Comparison of ENCODE assay signal across 20 cellular contexts in the genomic region with DNA sequence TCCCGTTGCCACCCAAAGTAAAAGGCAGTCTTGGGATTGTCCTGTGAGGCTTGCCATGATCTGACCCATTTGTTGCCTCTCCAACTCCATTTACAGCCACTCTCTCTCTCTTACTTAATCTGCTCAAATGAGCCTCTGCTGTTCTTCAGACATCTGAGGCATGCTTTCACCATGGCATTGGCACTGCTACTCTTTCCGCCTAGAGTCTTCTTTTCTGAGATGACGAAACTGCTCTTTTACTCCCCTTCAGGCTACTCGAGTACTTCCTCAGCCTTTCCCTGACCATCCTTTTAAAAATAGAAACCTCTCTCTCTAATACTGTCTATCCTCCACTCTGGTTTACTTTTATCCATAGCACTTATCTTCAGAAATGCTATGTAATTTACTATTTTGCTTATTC. TPM values are rescaled to one million over a fixed set of nuclear protein-coding genes. Genes with fewer than 3 reads are reported as not detected.
A peak's percentile ranks its signal among the peaks of the same experiment; 100 is the strongest.
DNase-seq lines count a peak whose midpoint lies in the region; ATAC-seq and TF ChIP-seq lines count a peak whose summit lies in the region.
"Had no signal": no experiment of that assay in that cellular context is flagged by ENCODE, and none has a peak within 500 bp of the region (broad histone marks: within the 10 kb centered on the region; RNA-seq: fewer than 3 reads in every experiment).

No MANE protein-coding gene starts in this region.

- peaks cover 8% of the 10 kb centered on the region for H3K4me1 Mint-ChIP-seq in MCF 10A (ENCODE audit: insufficient read depth, unreplicated experiment)
- H3K4me1 Mint-ChIP-seq: stimulated activated naive CD8-positive, alpha-beta T cell treated with anti-CD3 and anti-CD28 coated beads, Interleukin-15, amount 100 ng/mL, for 72 hours had no signal

- 46% methylated on average over 4 of the region's 4 CpGs for WGBS in mammary epithelial cell (ENCODE audit: low coverage, missing lambda C conversion rate)
- 50 to 80% (median 55%) methylated on average over 4 of the region's 4 CpGs for WGBS in psoas muscle, 3 donors
- WGBS in esophagus muscularis mucosa, result 83% methylated on average over 4 of the region's 4 CpGs

- H3K9me3 ChIP-seq in mammary epithelial cell (replicated peaks; ENCODE audit: insufficient read depth, low read length) (no peaks in the 10 kb centered on the region), psoas muscle (no peaks in the 10 kb centered on the region), esophagus muscularis mucosa (no peaks in the 10 kb centered on the region)
- H3K9me3 ChIP-seq: SJSA1 had no signal

- H3K27me3 ChIP-seq in mammary epithelial cell (ENCODE audit: insufficient read depth, low read length) (no peaks in the 10 kb centered on the region), psoas muscle (ENCODE audit: insufficient read depth in 3 of 3, low read length in 2 of 3) (no peaks in the 10 kb centered on the region), esophagus muscularis mucosa (no peaks in the 10 kb centered on the region)
- H3K27me3 ChIP-seq: SJSA1 had no signal

- POLR2A ChIA-PET in MCF 10A (lab: Yijun Ruan, JAX), result no interaction called here

- TF ChIP-seq EP300 in esophagus muscularis mucosa (IDR thresholded peaks at IDR 0.05), result no peak

- H3K36me3 ChIP-seq in mammary epithelial cell (ENCODE audit: insufficient read depth, low read length) (no peaks in the 10 kb centered on the region), psoas muscle (ENCODE audit: insufficient read depth in 1 of 2, low read depth in 1 of 2) (no peaks in the 10 kb centered on the region), esophagus muscularis mucosa (no peaks in the 10 kb centered on the region)
- H3K36me3 ChIP-seq: SJSA1 had no signal

- no peak overlapping the region for H3K27ac Mint-ChIP-seq in MCF 10A (ENCODE audit: low read depth, unreplicated experiment)
- H3K27ac Mint-ChIP-seq: endodermal cell; stimulated activated naive CD8-positive, alpha-beta T cell treated with anti-CD3 and anti-CD28 coated beads, Interleukin-15, amount 100 ng/mL, for 72 hours had no signal

- H3K4me3 ChIP-seq in mammary epithelial cell (replicated peaks in 1 of 3; ENCODE audit: insufficient read depth in 1 of 3, low read depth in 2 of 3, low read length in 3 of 3) (no peak overlapping the region), psoas muscle (no peak overlapping the region), esophagus muscularis mucosa (no peak overlapping the region)
- H3K4me3 ChIP-seq: SJSA1 had no signal

- no peaks in the 10 kb centered on the region for H3K9me3 Mint-ChIP-seq in MCF 10A (ENCODE audit: unreplicated experiment)
- H3K9me3 Mint-ChIP-seq: endodermal cell; immature natural killer cell; stimulated activated naive CD8-positive, alpha-beta T cell treated with anti-CD3 and anti-CD28 coated beads, Interleukin-15, amount 100 ng/mL, for 72 hours had no signal

- DNase-seq in MCF 10A (ENCODE audit: unreplicated experiment) (peak; percentile 53), mammary epithelial cell (no peak), SKM-1 (lab: John Stamatoyannopoulos, UW; ENCODE audit: unreplicated experiment) (peak; percentile 51), foreskin melanocyte (peak; percentile 68), psoas muscle (no peak), esophagus muscularis mucosa (ENCODE audit: extremely low spot score) (no peak), SK-N-DZ (ENCODE audit: low spot score) (no peak)
- no peak for DNase-seq in activated CD4-positive, alpha-beta T cell treated with anti-CD3 and anti-CD28 coated beads, Interleukin-2, amount 50 U/mL, for 1 hour
- DNase-seq: activated CD4-positive, alpha-beta T cell treated with anti-CD3 and anti-CD28 coated beads for 4 hours; activated CD8-positive, alpha-beta memory T cell treated with anti-CD3 and anti-CD28 coated beads, Interleukin-2, amount 50 U/mL, for 4 hours; endodermal cell; HCEC 1CT; immature natural killer cell; midbrain; NCI-H1930; NCI-H446 treated with DMSO at 0.1 percent for 48 hours; retina; stimulated activated naive CD8-positive, alpha-beta T cell treated with anti-CD3 and anti-CD28 coated beads, Interleukin-15, amount 100 ng/mL, for 72 hours had no signal

- H3K27ac ChIP-seq in mammary epithelial cell (ENCODE audit: insufficient read depth, low read depth, low read length) (no peak overlapping the region), psoas muscle (peak overlapping the region; percentile 70), esophagus muscularis mucosa (replicated peaks in 1 of 4) (no peak overlapping the region)
- H3K27ac ChIP-seq: C4-2B, SJSA1 had no signal

- peaks cover 3% of the 10 kb centered on the region for H4K20me1 ChIP-seq in mammary epithelial cell (ENCODE audit: insufficient read depth, low read length)

- CTCF ChIA-PET in MCF 10A (lab: Yijun Ruan, JAX), result interaction anchor here (0.7 kb wide), 1 partner anchor 207 kb away, joined by 3 read pairs; no protein-coding TSS in a partner anchor
- CTCF ChIA-PET in mammary epithelial cell (lab: Charles Lee; ENCODE audit: low non-redundant PET), result no interaction called here

- H3K4me1 ChIP-seq in mammary epithelial cell (ENCODE audit: insufficient read depth, low read length) (no peaks in the 10 kb centered on the region), psoas muscle (peaks cover 24% of the 10 kb centered on the region), esophagus muscularis mucosa (peaks cover 0 to 13% (median 4%) of the 10 kb centered on the region in 4 donors)
- H3K4me1 ChIP-seq: SJSA1 had no signal

- no peak overlapping the region for H3K4me2 ChIP-seq in mammary epithelial cell (ENCODE audit: insufficient read depth, low read depth, low read length)

- in situ Hi-C loops in mammary epithelial cell (cut with MboI; ENCODE audit: low sequenced_read_pairs in 2 of 2), result no loop called here

- intact Hi-C loops in MCF 10A (cut with micrococcal nuclease), result no loop called here
- intact Hi-C loops in mammary epithelial cell (cut with micrococcal nuclease), result no loop called here
- intact Hi-C loops in psoas muscle (cut with DNase I), result no loop called here
- intact Hi-C loops in esophagus muscularis mucosa (cut with DNase I), result no loop called here

- peak; percentile 92 to 98 (median 96) for ATAC-seq in psoas muscle
- ATAC-seq: stimulated activated naive CD8-positive, alpha-beta T cell treated with anti-CD3 and anti-CD28 coated beads, Interleukin-15, amount 100 ng/mL, for 72 hours had no signal

- H3K9ac ChIP-seq in mammary epithelial cell (ENCODE audit: insufficient read depth, low read length), result no peak overlapping the region

- TF ChIP-seq CTCF in MCF 10A (IDR thresholded peaks at IDR 0.05; ENCODE audit: unreplicated experiment), result no peak
- TF ChIP-seq CTCF in mammary epithelial cell (conservative IDR thresholded peaks at IDR 0.05 in 1 of 2, IDR thresholded peaks at IDR 0.05 in 1 of 2; ENCODE audit: extremely low read depth in 1 of 2, insufficient read depth in 1 of 2, low read depth in 1 of 2, low read length in 2 of 2), result no peak
- no peak for TF ChIP-seq CTCF in psoas muscle (IDR thresholded peaks at IDR 0.05)
- TF ChIP-seq CTCF in esophagus muscularis mucosa (IDR thresholded peaks at IDR 0.05), result no peak

- dilution Hi-C loops in mammary epithelial cell (cut with HindIII; ENCODE audit: low sequenced_read_pairs), result no loop called here

- H3K36me3 Mint-ChIP-seq in MCF 10A (ENCODE audit: insufficient read depth, unreplicated experiment), result no peaks in the 10 kb centered on the region

- H3K27me3 Mint-ChIP-seq in MCF 10A (ENCODE audit: insufficient read depth, unreplicated experiment), result no peaks in the 10 kb centered on the region
- H3K27me3 Mint-ChIP-seq: stimulated activated naive CD8-positive, alpha-beta T cell treated with anti-CD3 and anti-CD28 coated beads, Interleukin-15, amount 100 ng/mL, for 72 hours had no signal

- H3K79me2 ChIP-seq in mammary epithelial cell (ENCODE audit: insufficient read depth, low read length), result peaks cover 44% of the 10 kb centered on the region

- TF ChIP-seq POLR2A in esophagus muscularis mucosa (IDR thresholded peaks at IDR 0.05; ENCODE audit: low read depth), result no peak

- no peak overlapping the region for H3K4me3 Mint-ChIP-seq in MCF 10A (ENCODE audit: unreplicated experiment)
- H3K4me3 Mint-ChIP-seq: endodermal cell; immature natural killer cell; stimulated activated naive CD8-positive, alpha-beta T cell treated with anti-CD3 and anti-CD28 coated beads, Interleukin-15, amount 100 ng/mL, for 72 hours had no signal

- BruUV-seq in MCF 10A (replicated peaks; lab: Mats Ljungman, UMichigan), result no TSS peak
- no TSS peak for BruUV-seq in mammary epithelial cell (replicated peaks; lab: Mats Ljungman, UMichigan)

- H2AFZ ChIP-seq in mammary epithelial cell (ENCODE audit: low read depth, low read length), result no peak overlapping the region

RNA-seq across cellular contexts. Expression of gene FOCAD, which starts 9.0 kb away (rescaled TPM):
- 20.7 and 23.6 TPM in 2 replicates for total RNA-seq in MCF 10A (2022)
- 10 to 100 TPM; 22.5 to 48.2 TPM for total RNA-seq in mammary epithelial cell
- polyA plus RNA-seq in mammary epithelial cell, result 20.0 TPM
- polyA minus RNA-seq in mammary epithelial cell, result 176 TPM
- total RNA-seq in psoas muscle, result 10 to 100 TPM; 12.1 to 24.8 (median 16.6) TPM
- 1 to 10 TPM; 5.8 to 7.0 (median 6.3) TPM for polyA plus RNA-seq in psoas muscle
- 10 to 100 TPM; 17.6 to 27.2 (median 20.1) TPM for total RNA-seq in esophagus muscularis mucosa
- 10.5 and 11.1 TPM in 2 replicates for polyA plus RNA-seq in SK-N-DZ (2014; cell fraction: cytosol; rRNA removed)
- 9.0 and 11.6 TPM in 2 replicates for polyA plus RNA-seq in SK-N-DZ (2014; cell fraction: nucleus; rRNA removed)

Comparison
In these comparisons a context has a peak if more than half of its experiments do, and no peak if none do; other contexts are left out.
1. DNase-seq: peak in MCF 10A (single experiment), SKM-1 (single experiment) and foreskin melanocyte (single experiment); none in mammary epithelial cell (single experiment), psoas muscle (0 of 2), esophagus muscularis mucosa (single experiment), SK-N-DZ (single experiment) and activated CD4-positive, alpha-beta T cell treated with anti-CD3 and anti-CD28 coated beads, Interleukin-2, amount 50 U/mL, for 1 hour (single experiment).